In the genomic region with DNA sequence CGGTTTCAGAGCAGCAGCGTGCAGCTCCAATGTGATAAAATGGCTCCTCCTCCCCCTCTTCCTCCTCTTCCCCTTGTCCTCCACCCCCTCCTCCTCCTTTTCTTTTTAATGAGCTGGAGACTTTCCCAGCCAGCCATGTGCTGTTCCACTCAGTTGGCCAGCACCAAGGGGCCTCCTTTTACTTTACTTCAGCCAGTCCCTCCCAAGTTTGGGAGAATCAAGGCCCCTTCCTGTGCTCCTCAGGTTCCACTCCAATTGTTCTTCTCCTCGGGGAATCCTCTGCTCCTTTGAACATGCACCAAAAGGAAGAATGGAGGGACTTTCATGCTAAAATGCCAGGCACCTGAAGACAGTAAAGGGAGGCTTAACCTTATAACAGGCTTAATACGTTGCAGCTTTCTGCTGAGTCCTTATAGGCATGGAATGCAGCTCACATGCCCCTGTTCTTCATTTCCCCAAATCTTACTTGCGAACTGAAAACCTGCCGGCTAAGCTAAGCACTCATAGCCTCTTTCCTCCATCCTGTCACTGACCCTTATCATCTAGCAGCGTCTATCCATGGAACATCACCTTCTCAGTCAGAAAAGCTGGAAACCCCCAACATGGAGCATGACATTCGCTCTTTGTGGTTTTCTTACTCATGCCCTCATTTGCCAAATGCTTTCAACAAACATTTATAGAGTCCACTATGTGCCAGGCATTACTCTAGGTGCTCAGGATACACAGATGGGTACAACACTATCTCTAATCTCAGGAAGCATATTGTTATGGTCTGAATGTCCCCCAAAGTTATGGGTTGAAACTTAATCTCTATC, we compare ENCODE assay signal across 15 cellular contexts.
DNase-seq lines count a peak whose midpoint lies in the region; ATAC-seq and TF ChIP-seq lines count a peak whose summit lies in the region.
"Had no signal": no experiment of that assay in that cellular context is flagged by ENCODE, and none has a peak within 500 bp of the region (broad histone marks: within the 10 kb centered on the region; RNA-seq: fewer than 3 reads in every experiment).

No MANE protein-coding gene starts in this region.

- no peak overlapping the region for H3K4me3 ChIP-seq in left ventricle myocardium inferior
- H3K4me3 ChIP-seq in retinal pigment epithelial cell (ENCODE audit: low read length), result no peak overlapping the region
- H3K4me3 ChIP-seq: adrenal gland, colonic mucosa, mucosa of descending colon had no signal

- TF ChIP-seq CTCF in left ventricle myocardium inferior (IDR thresholded peaks at IDR 0.05; ENCODE audit: borderline replicate concordance) (no peak), retinal pigment epithelial cell (conservative IDR thresholded peaks at IDR 0.05; ENCODE audit: low read depth, low read length) (no peak), foreskin keratinocyte (conservative IDR thresholded peaks at IDR 0.05) (no peak)

- H3K36me3 ChIP-seq in left ventricle myocardium inferior, result no peaks in the 10 kb centered on the region
- H3K36me3 ChIP-seq: adrenal gland, colonic mucosa had no signal

- H3K36me3 Mint-ChIP-seq in activated CD4-positive, alpha-beta memory T cell treated with anti-CD3 and anti-CD28 coated beads, Interleukin-2, amount 10 ng/mL, durations not matched to agents 7 days and 5 days (ENCODE audit: low read depth), result no peaks in the 10 kb centered on the region

- H3K27me3 ChIP-seq in left ventricle myocardium inferior (ENCODE audit: low read depth) (peaks cover 13% of the 10 kb centered on the region), foreskin keratinocyte (peaks cover 6% of the 10 kb centered on the region)
- H3K27me3 ChIP-seq: colonic mucosa had no signal

- no peak overlapping the region for H3K27ac Mint-ChIP-seq in activated CD4-positive, alpha-beta memory T cell treated with anti-CD3 and anti-CD28 coated beads, Interleukin-2, amount 10 ng/mL, durations not matched to agents 7 days and 5 days

- CTCF ChIA-PET in activated CD4-positive, alpha-beta memory T cell treated with anti-CD3 and anti-CD28 coated beads, Interleukin-2, amount 10 ng/mL, durations not matched to agents 7 days and 5 days (lab: Charles Lee), result interaction anchor here (1.1 kb wide), 1 partner anchor 13 kb away, joined by 4 read pairs; no protein-coding TSS in a partner anchor

- ATAC-seq in Right ventricle myocardium superior (ENCODE audit: poor library complexity) (peak; percentile 62), foreskin keratinocyte (no peak), GM21526 (IDR thresholded peaks at IDR 0.05; ENCODE audit: low FRiP score, unreplicated experiment) (no peak)
- ATAC-seq: HCT116, mucosa of descending colon had no signal

- intact Hi-C loops in Right ventricle myocardium superior (cut with DNase I) (no loop called here), left ventricle myocardium inferior (cut with micrococcal nuclease) (no loop called here)

- POLR2A ChIA-PET in activated CD4-positive, alpha-beta memory T cell treated with anti-CD3 and anti-CD28 coated beads, Interleukin-2, amount 10 ng/mL, durations not matched to agents 7 days and 5 days (lab: Charles Lee), result no interaction called here

- no peak overlapping the region for H3K27ac ChIP-seq in left ventricle myocardium inferior (replicated peaks)
- H3K27ac ChIP-seq in foreskin keratinocyte, result no peak overlapping the region
- H3K27ac ChIP-seq: adrenal gland, colonic mucosa, parathyroid adenoma had no signal

- H3K9me3 ChIP-seq in left ventricle myocardium inferior (replicated peaks), result peaks cover 21% of the 10 kb centered on the region
- H3K9me3 ChIP-seq: adrenal gland, colonic mucosa had no signal

- H3K4me1 ChIP-seq in left ventricle myocardium inferior (peaks cover 9% of the 10 kb centered on the region), foreskin keratinocyte (no peaks in the 10 kb centered on the region)
- H3K4me1 ChIP-seq: adrenal gland, colonic mucosa, parathyroid adenoma had no signal

- H3K4me3 Mint-ChIP-seq in activated CD4-positive, alpha-beta memory T cell treated with anti-CD3 and anti-CD28 coated beads, Interleukin-2, amount 10 ng/mL, durations not matched to agents 7 days and 5 days, result no peak overlapping the region

- no peaks in the 10 kb centered on the region for H3K4me1 Mint-ChIP-seq in activated CD4-positive, alpha-beta memory T cell treated with anti-CD3 and anti-CD28 coated beads, Interleukin-2, amount 10 ng/mL, durations not matched to agents 7 days and 5 days

- H3K27me3 Mint-ChIP-seq in activated CD4-positive, alpha-beta memory T cell treated with anti-CD3 and anti-CD28 coated beads, Interleukin-2, amount 10 ng/mL, durations not matched to agents 7 days and 5 days, result peaks cover 9% of the 10 kb centered on the region

- DNase-seq in Right ventricle myocardium superior (no peak), left ventricle myocardium inferior (no peak), NCI-H446 treated with DMSO at 0.1 percent for 48 hours (lab: John Stamatoyannopoulos, UW) (peak; percentile 18), iPS DF 19.7 (ENCODE audit: low read depth, low spot score) (peak; percentile 63), retinal pigment epithelial cell (ENCODE audit: low read depth) (peak; percentile 22), foreskin keratinocyte (no peak)
- DNase-seq in activated CD4-positive, alpha-beta memory T cell treated with anti-CD3 and anti-CD28 coated beads, Interleukin-2, amount 10 ng/mL, durations not matched to agents 7 days and 5 days, result no peak
- DNase-seq: activated CD4-positive, alpha-beta T cell treated with anti-CD3 and anti-CD28 coated beads, Interleukin-2, amount 50 U/mL, for 4 hours; adrenal gland; colonic mucosa; mucosa of descending colon; NCI-H2029 treated with DMSO at 0.1 percent for 48 hours had no signal

- peaks cover 9% of the 10 kb centered on the region for H3K9me3 Mint-ChIP-seq in activated CD4-positive, alpha-beta memory T cell treated with anti-CD3 and anti-CD28 coated beads, Interleukin-2, amount 10 ng/mL, durations not matched to agents 7 days and 5 days

Comparison
In these comparisons a context has a peak if more than half of its experiments do, and no peak if none do; other contexts are left out.
1. DNase-seq: peak in NCI-H446 treated with DMSO at 0.1 percent for 48 hours (single experiment), iPS DF 19.7 (single experiment) and retinal pigment epithelial cell (single experiment); none in Right ventricle myocardium superior (single experiment), left ventricle myocardium inferior (single experiment), foreskin keratinocyte (0 of 2) and activated CD4-positive, alpha-beta memory T cell treated with anti-CD3 and anti-CD28 coated beads, Interleukin-2, amount 10 ng/mL, durations not matched to agents 7 days and 5 days (single experiment).